Comparison of ENCODE assay signal across 18 cellular contexts in the genomic region with DNA sequence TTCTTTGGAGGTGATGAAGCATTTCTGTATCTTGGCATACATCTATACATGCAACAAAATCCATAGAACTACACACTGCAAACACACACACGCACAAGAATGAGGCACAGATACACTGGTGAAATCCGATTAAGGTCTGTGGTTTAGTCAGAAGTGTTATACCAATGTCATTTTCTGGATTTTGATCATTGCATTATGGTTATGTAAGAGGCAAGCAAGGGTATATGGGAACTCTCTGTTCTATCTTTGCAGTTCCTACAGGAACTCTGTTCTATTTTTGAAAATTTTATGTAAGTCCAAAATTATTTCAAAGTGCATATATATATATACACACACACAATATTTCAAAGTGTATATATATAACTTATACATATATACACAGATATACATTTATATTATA.
DNase-seq lines count a peak whose midpoint lies in the region; ATAC-seq and TF ChIP-seq lines count a peak whose summit lies in the region.
"Had no signal": no experiment of that assay in that cellular context is flagged by ENCODE, and none has a peak within 500 bp of the region (broad histone marks: within the 10 kb centered on the region; RNA-seq: fewer than 3 reads in every experiment).

No MANE protein-coding gene starts in this region.

- no peaks in the 10 kb centered on the region for H3K79me2 ChIP-seq in MM.1S (ENCODE audit: low read length)

- DNase-seq in caudate nucleus (lab: John Stamatoyannopoulos, UW) (peak in 2 of 61 donors; percentile 27 to 36), dorsolateral prefrontal cortex (no peak), inferior parietal cortex (ENCODE audit: extremely low spot score) (peak; percentile 61), superior temporal gyrus (ENCODE audit: extremely low spot score) (peak; percentile 71), OCI-M2 (lab: John Stamatoyannopoulos, UW; ENCODE audit: unreplicated experiment) (no peak), SIG-M5 treated with dmso at 0.1 percent for 504 hours (lab: John Stamatoyannopoulos, UW; ENCODE audit: unreplicated experiment) (no peak), MM.1S (no peak)
- DNase-seq: 8988T; AML-193; Caco-2; Calu3; CD4-positive, alpha-beta T cell; CD8-positive, alpha-beta T cell; DMS79 treated with DMSO at 0.1 percent for 48 hours; GF-D8 had no signal

- no peak overlapping the region for H3K9ac ChIP-seq in MM.1S (ENCODE audit: low read length)
- H3K9ac ChIP-seq: BLaER1 treated with 17β-estradiol and CSF1 and Interleukin-3, amounts not matched to agents 10 nM and 100 nM had no signal

- no peaks in the 10 kb centered on the region for H3F3A ChIP-seq in MM.1S (ENCODE audit: insufficient read depth, low read length)

- no peaks in the 10 kb centered on the region for H3K36me3 ChIP-seq in MM.1S (replicated peaks; ENCODE audit: insufficient read depth, low read length)
- H3K36me3 ChIP-seq: BLaER1 treated with 17β-estradiol and CSF1 and Interleukin-3, amounts not matched to agents 10 nM and 100 nM had no signal

- intact Hi-C loops in dorsolateral prefrontal cortex (cut with DNase I), result loop anchor here (5.0 to 10.0 kb wide), 3 partner anchors 46 to 66 kb away; no protein-coding TSS in a partner anchor

- H3K4me2 ChIP-seq in MM.1S (ENCODE audit: low read depth, low read length), result no peak overlapping the region

- no peak for ATAC-seq in GM21367 (IDR thresholded peaks at IDR 0.05; ENCODE audit: unreplicated experiment)
- ATAC-seq: CD8-positive, alpha-beta T cell had no signal

- H2AFZ ChIP-seq in MM.1S (ENCODE audit: low read length), result no peak overlapping the region

- H3K4me3 ChIP-seq in dorsolateral prefrontal cortex, result no peak overlapping the region
- H3K4me3 ChIP-seq in MM.1S (ENCODE audit: low read length), result no peak overlapping the region
- H3K4me3 ChIP-seq: BLaER1 treated with 17β-estradiol and CSF1 and Interleukin-3, amounts not matched to agents 10 nM and 100 nM had no signal

- H3K4me1 ChIP-seq in MM.1S (ENCODE audit: low read length), result peaks cover 7% of the 10 kb centered on the region
- H3K4me1 ChIP-seq: Caco-2 had no signal

- H3K9me3 ChIP-seq in MM.1S (replicated peaks; ENCODE audit: insufficient read depth, low read length), result no peaks in the 10 kb centered on the region
- H3K9me3 ChIP-seq: BLaER1 treated with 17β-estradiol and CSF1 and Interleukin-3, amounts not matched to agents 10 nM and 100 nM; Caco-2 had no signal

- H3K9me2 ChIP-seq in MM.1S (replicated peaks; ENCODE audit: insufficient read depth, low read length), result no peaks in the 10 kb centered on the region

- H4K20me1 ChIP-seq in MM.1S (ENCODE audit: insufficient read depth, low read length), result no peaks in the 10 kb centered on the region
- H4K20me1 ChIP-seq: BLaER1 treated with 17β-estradiol and CSF1 and Interleukin-3, amounts not matched to agents 10 nM and 100 nM had no signal

- no peak for TF ChIP-seq CTCF in dorsolateral prefrontal cortex (IDR thresholded peaks at IDR 0.05 in 54 of 56, conservative IDR thresholded peaks at IDR 0.05 in 2 of 56; ENCODE audit: low read depth in 1 of 56, partially characterized antibody in 56 of 56)
- TF ChIP-seq CTCF in MM.1S (IDR thresholded peaks at IDR 0.05; ENCODE audit: low read length), result no peak

- H3K27me3 ChIP-seq in dorsolateral prefrontal cortex (no peaks in the 10 kb centered on the region), MM.1S (replicated peaks; ENCODE audit: insufficient read depth, low read length) (no peaks in the 10 kb centered on the region)
- H3K27me3 ChIP-seq: BLaER1 treated with 17β-estradiol and CSF1 and Interleukin-3, amounts not matched to agents 10 nM and 100 nM had no signal

- H3K27ac ChIP-seq in caudate nucleus (ENCODE audit: low read depth, low read length), result peak overlapping the region; percentile 58
- H3K27ac ChIP-seq in dorsolateral prefrontal cortex, result peak overlapping the region in 47 of 59 donors; percentile 2 to 81 (median 63)
- no peak overlapping the region for H3K27ac ChIP-seq in MM.1S (ENCODE audit: low read length)
- H3K27ac ChIP-seq: BLaER1 treated with 17β-estradiol and CSF1 and Interleukin-3, amounts not matched to agents 10 nM and 100 nM; C4-2B had no signal

Comparison
In these comparisons a context has a peak if more than half of its experiments do, and no peak if none do; other contexts are left out.
1. DNase-seq: peak in inferior parietal cortex (single experiment) and superior temporal gyrus (single experiment); none in dorsolateral prefrontal cortex (0 of 10), OCI-M2 (single experiment), SIG-M5 treated with dmso at 0.1 percent for 504 hours (single experiment) and MM.1S (single experiment).